8 cellular contexts compared by ENCODE assay signal in the genomic region with DNA sequence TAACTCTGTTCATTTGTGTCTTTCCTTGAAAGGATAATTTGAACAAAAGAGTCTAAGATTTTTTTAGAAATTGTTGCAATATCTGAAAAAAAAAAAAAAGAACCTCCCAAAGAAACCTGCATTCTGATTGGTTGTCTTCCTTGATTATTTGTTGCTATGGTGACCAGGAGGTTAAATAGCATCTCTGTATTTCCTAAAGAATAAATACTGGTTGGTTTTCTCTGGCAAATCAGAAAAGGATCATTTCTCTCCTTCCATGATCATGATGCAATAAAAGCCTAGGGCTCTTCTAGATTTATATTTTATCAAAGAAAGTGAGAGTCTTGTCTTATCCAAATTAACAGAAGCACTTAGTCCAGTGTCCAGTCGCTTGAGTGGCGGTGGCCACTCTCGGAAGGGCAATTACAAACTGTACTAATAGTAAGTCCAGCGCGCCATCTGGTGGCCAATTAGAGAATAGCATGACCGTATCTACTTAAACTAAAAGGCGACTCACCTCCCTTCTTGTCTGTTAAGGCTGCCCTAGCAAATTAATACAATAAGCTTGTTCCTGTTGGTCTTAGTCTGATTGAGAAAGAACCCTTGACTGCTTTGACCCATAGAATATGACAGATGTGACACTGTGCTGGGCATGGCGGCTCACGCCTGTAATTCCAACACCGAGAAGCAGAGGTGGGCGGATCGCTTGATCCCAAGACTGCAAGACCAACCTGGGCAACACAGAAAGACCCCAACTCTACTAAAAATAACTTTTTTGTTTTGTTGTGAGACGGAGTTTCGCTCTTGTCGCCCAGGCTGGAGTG. TPM values are rescaled to one million over a fixed set of nuclear protein-coding genes. Genes with fewer than 3 reads are reported as not detected.
DNase-seq lines count a peak whose midpoint lies in the region; ATAC-seq, FAIRE-seq and TF ChIP-seq lines count a peak whose summit lies in the region.

No MANE protein-coding gene starts in this region.

- ATAC-seq in GM18907 (IDR thresholded peaks at IDR 0.05; ENCODE audit: unreplicated experiment) = no peak

- H3K4me3 ChIP-seq in WERI-Rb-1 (ENCODE audit: low read depth, low read length) (no peak overlapping the region), breast epithelium (no peak overlapping the region)

- intact Hi-C loops in breast epithelium (cut with DNase I; ENCODE audit: low total_unique reads) = no loop called here

- H3K36me3 ChIP-seq in WERI-Rb-1 = no peaks in the 10 kb centered on the region
- H3K36me3 ChIP-seq in breast epithelium = no peaks in the 10 kb centered on the region

- H3K27ac ChIP-seq in WERI-Rb-1 = no peak overlapping the region
- no peak overlapping the region for H3K27ac ChIP-seq in breast epithelium

- peak; percentile 24 for DNase-seq in 8988T
- DNase-seq in GM18507 (ENCODE audit: extremely low spot score, insufficient read length, low read depth) = no peak
- peak; percentile 91 for DNase-seq in NCI-H2227 (lab: John Stamatoyannopoulos, UW; ENCODE audit: unreplicated experiment)
- peak; percentile 91 for DNase-seq in WERI-Rb-1
- DNase-seq in breast epithelium (ENCODE audit: low spot score in 2 of 2) = peak; percentile 91 to 92
- DNase-seq in inferior parietal cortex (ENCODE audit: extremely low spot score) = peak; percentile 98
- DNase-seq in stimulated activated CD4-positive, alpha-beta T cell treated with anti-CD3 and anti-CD28 coated beads, Interleukin-12 subunit alpha, Interleukin-12 subunit beta, amount 100 ng/mL, for 48 hours (ENCODE audit: low read depth in 2 of 3, low spot score in 1 of 3) = peak; percentile 60 to 80 (median 71)

- H3K4me1 ChIP-seq in breast epithelium = no peaks in the 10 kb centered on the region

- H3K9me3 ChIP-seq in WERI-Rb-1 (ENCODE audit: severe bottlenecking) (no peaks in the 10 kb centered on the region), breast epithelium (no peaks in the 10 kb centered on the region)

- H3K27me3 ChIP-seq in WERI-Rb-1 (ENCODE audit: insufficient read depth, low read depth, severe bottlenecking) (no peaks in the 10 kb centered on the region), breast epithelium (no peaks in the 10 kb centered on the region)

- TF ChIP-seq POLR2A in breast epithelium (IDR thresholded peaks at IDR 0.05) = no peak

- peak; percentile 55 for TF ChIP-seq CTCF in WERI-Rb-1 (IDR thresholded peaks at IDR 0.05; ENCODE audit: low read depth, low read length)
- peak; percentile 87 to 94 (median 92) for TF ChIP-seq CTCF in breast epithelium (IDR thresholded peaks at IDR 0.05)

- peak; percentile 93 for FAIRE-seq in GM18507 (lab: Jason Lieb, UNC)

RNA-seq across cellular contexts. Expression of a gene that starts 47.0 kb away (rescaled TPM):
- 1 to 10 TPM; 1.6 to 4.2 (median 2.2) TPM for total RNA-seq in breast epithelium

RNA-seq across cellular contexts. Expression of a gene that starts 58.5 kb away (rescaled TPM):
- 100 to 1,000 TPM in 1 of 3 donors, 10 to 100 TPM in 2; 85.9 to 129 (median 86.6) TPM for total RNA-seq in breast epithelium
